Comparison of ENCODE assay signal across 8 cellular contexts in genomic region chr21:37532868-37533780, GRCh38.
DNase-seq lines count a peak whose midpoint lies in the region; ATAC-seq and TF ChIP-seq lines count a peak whose summit lies in the region.

No MANE protein-coding gene starts in this region.

- no peaks in the 10 kb centered on the region for H3K36me3 ChIP-seq in brain microvascular endothelial cell (replicated peaks)
- H3K36me3 ChIP-seq in gastrocnemius medialis = no peaks in the 10 kb centered on the region
- H3K36me3 ChIP-seq in SJCRH30 = no peaks in the 10 kb centered on the region

- DNase-seq in A172 (ENCODE audit: low spot score) (peak; percentile 79), brain microvascular endothelial cell (peak; percentile 48), gastrocnemius medialis (no peak), SJCRH30 (no peak), Kasumi-1 (lab: John Stamatoyannopoulos, UW) (no peak)

- H3K4me3 ChIP-seq in brain microvascular endothelial cell (ENCODE audit: low read depth, low read length) = no peak overlapping the region
- H3K4me3 ChIP-seq in gastrocnemius medialis = no peak overlapping the region
- no peak overlapping the region for H3K4me3 ChIP-seq in SJCRH30

- ATAC-seq in GM18867 (IDR thresholded peaks at IDR 0.05; ENCODE audit: unreplicated experiment) = peak; percentile 70
- ATAC-seq in HG03575 (IDR thresholded peaks at IDR 0.05; ENCODE audit: extremely low read depth, insufficient number of reproducible peaks, low FRiP score, unreplicated experiment) = peak; percentile 43
- peak; percentile 53 to 68 for ATAC-seq in gastrocnemius medialis
- no peak for ATAC-seq in HG02759 (IDR thresholded peaks at IDR 0.05; ENCODE audit: unreplicated experiment)

- H3K27ac ChIP-seq in brain microvascular endothelial cell = no peak overlapping the region
- peak overlapping the region in 1 of 4 donors; percentile 13 for H3K27ac ChIP-seq in gastrocnemius medialis
- no peak overlapping the region for H3K27ac ChIP-seq in SJCRH30

- TF ChIP-seq POLR2A in gastrocnemius medialis (IDR thresholded peaks at IDR 0.05) = no peak

- TF ChIP-seq CTCF in brain microvascular endothelial cell (IDR thresholded peaks at IDR 0.05; ENCODE audit: low read depth, low read length, missing control alignments) (peak; percentile 32), gastrocnemius medialis (IDR thresholded peaks at IDR 0.05 in 4 of 5, conservative IDR thresholded peaks at IDR 0.05 in 1 of 5) (peak in 2 of 5 experiments; percentile 15 to 20)

- intact Hi-C loops in gastrocnemius medialis (cut with DNase I; ENCODE audit: low total_unique reads) = no loop called here

- H3K27me3 ChIP-seq in brain microvascular endothelial cell (replicated peaks) = no peaks in the 10 kb centered on the region
- no peaks in the 10 kb centered on the region for H3K27me3 ChIP-seq in gastrocnemius medialis
- no peaks in the 10 kb centered on the region for H3K27me3 ChIP-seq in SJCRH30

- in situ Hi-C loops in brain microvascular endothelial cell (cut with HindIII; ENCODE audit: low pct_ligation_motif_present, low sequenced_read_pairs) (no loop called here), gastrocnemius medialis (cut with MboI; ENCODE audit: low sequenced_read_pairs in 4 of 4) (no loop called here)

- no peaks in the 10 kb centered on the region for H3K9me3 ChIP-seq in gastrocnemius medialis
- H3K9me3 ChIP-seq in SJCRH30 (replicated peaks) = no peaks in the 10 kb centered on the region

- peaks cover 15 to 20% of the 10 kb centered on the region in 2 donors for H3K4me1 ChIP-seq in gastrocnemius medialis
- peaks cover 4% of the 10 kb centered on the region; the same call in 1 of the 2 replicates for H3K4me1 ChIP-seq in SJCRH30

Comparison
In these comparisons a context has a peak if more than half of its experiments do, and no peak if none do; other contexts are left out.
1. DNase-seq: peak in A172 (single experiment) and brain microvascular endothelial cell (single experiment); none in gastrocnemius medialis (0 of 2), SJCRH30 (0 of 2) and Kasumi-1 (0 of 2).